In genomic region chr2:238895901-238896600, GRCh38 we compare ENCODE assay signal across 12 cellular contexts. TPM values are rescaled to one million over a fixed set of nuclear protein-coding genes. Genes with fewer than 3 reads are reported as not detected.
DNase-seq lines count a peak whose midpoint lies in the region; ATAC-seq and TF ChIP-seq lines count a peak whose summit lies in the region.
"Had no signal": no experiment of that assay in that cellular context is flagged by ENCODE, and none has a peak within 500 bp of the region (broad histone marks: within the 10 kb centered on the region; RNA-seq: fewer than 3 reads in every experiment).

No MANE protein-coding gene starts in this region.

- POLR2A ChIA-PET in CD4-positive, alpha-beta T cell (lab: Charles Lee), result no interaction called here

- no peak overlapping the region for H3K27ac ChIP-seq in CD4-positive, alpha-beta T cell (ENCODE audit: low read depth, low read length)
- H3K27ac ChIP-seq: WERI-Rb-1 had no signal

- H3K27me3 ChIP-seq in adipocyte (replicated peaks; ENCODE audit: control insufficient read depth, insufficient read depth, low read length), result no peaks in the 10 kb centered on the region
- H3K27me3 ChIP-seq in CD4-positive, alpha-beta T cell (ENCODE audit: control insufficient read depth, insufficient read depth, low read length), result no peaks in the 10 kb centered on the region

- H3K4me3 Mint-ChIP-seq in progenitor cell of endocrine pancreas (ENCODE audit: low read depth), result no peak overlapping the region
- H3K4me3 Mint-ChIP-seq in CD4-positive, alpha-beta T cell, result no peak overlapping the region

- H3K36me3 Mint-ChIP-seq in progenitor cell of endocrine pancreas (ENCODE audit: insufficient read depth), result no peaks in the 10 kb centered on the region
- no peaks in the 10 kb centered on the region for H3K36me3 Mint-ChIP-seq in CD4-positive, alpha-beta T cell (ENCODE audit: low read depth)

- DNase-seq in EH (ENCODE audit: low read depth) (peak; percentile 99), adipocyte (ENCODE audit: low read depth) (peak; percentile 79), left ventricle myocardium superior (peak; percentile 84), progenitor cell of endocrine pancreas (ENCODE audit: low spot score, unreplicated experiment) (no peak), NCI-H82 treated with DMSO at 0.1 percent for 48 hours (lab: John Stamatoyannopoulos, UW; ENCODE audit: unreplicated experiment) (no peak), GM20000 (ENCODE audit: low spot score) (no peak)
- DNase-seq in CD4-positive, alpha-beta T cell, result no peak
- DNase-seq: DMS79 treated with DMSO at 0.1 percent for 48 hours, GOT3, NCI-H1105 treated with DMSO at 0.1 percent for 48 hours, WERI-Rb-1 had no signal

- no peaks in the 10 kb centered on the region for H3K9me3 Mint-ChIP-seq in progenitor cell of endocrine pancreas (ENCODE audit: low read depth)
- H3K9me3 Mint-ChIP-seq in CD4-positive, alpha-beta T cell, result no peaks in the 10 kb centered on the region

- H3K4me3 ChIP-seq in adipocyte (ENCODE audit: low read length), result peak overlapping the region; percentile 54

- peaks cover 2% of the 10 kb centered on the region for H3K4me1 Mint-ChIP-seq in progenitor cell of endocrine pancreas (ENCODE audit: low read depth)
- H3K4me1 Mint-ChIP-seq in CD4-positive, alpha-beta T cell (ENCODE audit: low read depth), result no peaks in the 10 kb centered on the region

- intact Hi-C loops in left ventricle myocardium superior (cut with micrococcal nuclease), result no loop called here
- intact Hi-C loops in CD4-positive, alpha-beta T cell (cut with DNase I, micrococcal nuclease), result no loop called here

- peaks cover 24% of the 10 kb centered on the region for H3K27me3 Mint-ChIP-seq in progenitor cell of endocrine pancreas
- H3K27me3 Mint-ChIP-seq in CD4-positive, alpha-beta T cell, result peaks cover 10% of the 10 kb centered on the region

- peak overlapping the region; percentile 74 for H3K9ac ChIP-seq in adipocyte (ENCODE audit: low read length)

- CTCF ChIA-PET in CD4-positive, alpha-beta T cell (lab: Charles Lee), result no interaction called here

- H3K4me1 ChIP-seq in adipocyte (ENCODE audit: control insufficient read depth, insufficient read depth, low read length), result peaks cover 96% of the 10 kb centered on the region

- ATAC-seq in left ventricle myocardium superior, result peak; percentile 88
- ATAC-seq in CD4-positive, alpha-beta T cell (ENCODE audit: poor library complexity), result no peak
- ATAC-seq in HG03039 (IDR thresholded peaks at IDR 0.05; ENCODE audit: unreplicated experiment), result no peak

- H3K36me3 ChIP-seq in adipocyte (ENCODE audit: control insufficient read depth, insufficient read depth, low read length, severe bottlenecking), result peaks cover 11% of the 10 kb centered on the region
- H3K36me3 ChIP-seq: WERI-Rb-1 had no signal

- H3K27ac Mint-ChIP-seq in progenitor cell of endocrine pancreas, result peak overlapping the region; percentile 52
- H3K27ac Mint-ChIP-seq in CD4-positive, alpha-beta T cell, result no peak overlapping the region

- H3K9me3 ChIP-seq in adipocyte (ENCODE audit: control insufficient read depth, low read length), result no peaks in the 10 kb centered on the region
- no peaks in the 10 kb centered on the region for H3K9me3 ChIP-seq in CD4-positive, alpha-beta T cell (ENCODE audit: control insufficient read depth, low read length)

- no peak for TF ChIP-seq CTCF in progenitor cell of endocrine pancreas (IDR thresholded peaks at IDR 0.05; ENCODE audit: unreplicated experiment)
- no peak for TF ChIP-seq CTCF in CD4-positive, alpha-beta T cell (IDR thresholded peaks at IDR 0.05)
- no peak for TF ChIP-seq CTCF in GM20000 (IDR thresholded peaks at IDR 0.05; ENCODE audit: extremely low read depth, missing control alignments)

RNA-seq across cellular contexts. Expression of gene TWIST2, which starts 48.2 kb away (rescaled TPM):
- 2.6 TPM for total RNA-seq in left ventricle myocardium superior
- not detected in 2 replicates for total RNA-seq in progenitor cell of endocrine pancreas
- not detected for total RNA-seq in CD4-positive, alpha-beta T cell

Comparison
In these comparisons a context has a peak if more than half of its experiments do, and no peak if none do; other contexts are left out.
1. DNase-seq: peak in EH (single experiment), adipocyte (single experiment) and left ventricle myocardium superior (single experiment); none in progenitor cell of endocrine pancreas (single experiment), NCI-H82 treated with DMSO at 0.1 percent for 48 hours (single experiment), CD4-positive, alpha-beta T cell (0 of 10) and GM20000 (single experiment).